25 cellular contexts compared by ENCODE assay signal in genomic region chr12:91401190-91401589, GRCh38.
"Had no signal": no experiment of that assay in that cellular context is flagged by ENCODE, and none has a peak within 500 bp of the region (broad histone marks: within the 10 kb centered on the region; RNA-seq: fewer than 3 reads in every experiment).

No MANE protein-coding gene starts in this region.

- H3K4me1 Mint-ChIP-seq: immature natural killer cell; naive thymus-derived CD8-positive, alpha-beta T cell had no signal

- H3K27ac ChIP-seq: dorsolateral prefrontal cortex, parathyroid adenoma, suprapubic skin, vagina had no signal

- H3K27me3 Mint-ChIP-seq: naive thymus-derived CD8-positive, alpha-beta T cell; progenitor cell of endocrine pancreas; stimulated activated naive CD8-positive, alpha-beta T cell treated with anti-CD3 and anti-CD28 coated beads, Interleukin-15, amount 100 ng/mL, for 72 hours had no signal

- DNase-seq: dorsolateral prefrontal cortex; effector CD4-positive, alpha-beta T cell; erythroblast; hypothalamus; immature natural killer cell; mesendoderm; midbrain; naive thymus-derived CD8-positive, alpha-beta T cell; occipital lobe; right lobe of liver; stimulated activated CD4-positive, alpha-beta T cell treated with anti-CD3 and anti-CD28 coated beads, Interleukin-12 subunit alpha, Interleukin-12 subunit beta, amount 100 ng/mL, for 4 hours; stimulated activated CD4-positive, alpha-beta T cell treated with anti-CD3 and anti-CD28 coated beads, Interleukin-1b, Interleukin-23, amount 100 ng/mL, for 48 hours; stimulated activated CD4-positive, alpha-beta T cell treated with anti-CD3 and anti-CD28 coated beads, Interleukin-4, amount 100 ng/mL, for 1 hour; stimulated activated CD8-positive, alpha-beta memory T cell treated with anti-CD3 and anti-CD28 coated beads, Interleukin-4, amount 100 ng/mL, for 48 hours; stimulated activated naive CD4-positive, alpha-beta T cell; stimulated activated naive CD8-positive, alpha-beta T cell treated with anti-CD3 and anti-CD28 coated beads, Interleukin-15, amount 100 ng/mL, for 72 hours; trophoblast cell had no signal

- H3K27ac Mint-ChIP-seq: immature natural killer cell; naive thymus-derived CD8-positive, alpha-beta T cell; progenitor cell of endocrine pancreas; stimulated activated naive CD8-positive, alpha-beta T cell treated with anti-CD3 and anti-CD28 coated beads, Interleukin-15, amount 100 ng/mL, for 72 hours had no signal

- H3K4me1 ChIP-seq: parathyroid adenoma, right lobe of liver, vagina had no signal

- H3K36me3 ChIP-seq: right lobe of liver, suprapubic skin, vagina had no signal

- H3K36me3 Mint-ChIP-seq: immature natural killer cell had no signal

- H3K9me3 Mint-ChIP-seq: immature natural killer cell; naive thymus-derived CD8-positive, alpha-beta T cell; stimulated activated naive CD8-positive, alpha-beta T cell treated with anti-CD3 and anti-CD28 coated beads, Interleukin-15, amount 100 ng/mL, for 72 hours had no signal

- H3K9me3 ChIP-seq: right lobe of liver, suprapubic skin, vagina had no signal

- ATAC-seq: left lobe of liver; naive thymus-derived CD8-positive, alpha-beta T cell; stimulated activated naive CD8-positive, alpha-beta T cell treated with anti-CD3 and anti-CD28 coated beads, Interleukin-15, amount 100 ng/mL, for 72 hours had no signal

- FAIRE-seq: frontal cortex, keratinocyte had no signal

- H3K4me3 ChIP-seq: dorsolateral prefrontal cortex, right lobe of liver, smooth muscle cell, suprapubic skin, vagina had no signal

- H3K4me3 Mint-ChIP-seq: immature natural killer cell; naive thymus-derived CD8-positive, alpha-beta T cell; stimulated activated naive CD8-positive, alpha-beta T cell treated with anti-CD3 and anti-CD28 coated beads, Interleukin-15, amount 100 ng/mL, for 72 hours had no signal

- H3K27me3 ChIP-seq: dorsolateral prefrontal cortex, right lobe of liver, suprapubic skin, vagina had no signal
